20 cellular contexts compared by ENCODE assay signal in the genomic region with DNA sequence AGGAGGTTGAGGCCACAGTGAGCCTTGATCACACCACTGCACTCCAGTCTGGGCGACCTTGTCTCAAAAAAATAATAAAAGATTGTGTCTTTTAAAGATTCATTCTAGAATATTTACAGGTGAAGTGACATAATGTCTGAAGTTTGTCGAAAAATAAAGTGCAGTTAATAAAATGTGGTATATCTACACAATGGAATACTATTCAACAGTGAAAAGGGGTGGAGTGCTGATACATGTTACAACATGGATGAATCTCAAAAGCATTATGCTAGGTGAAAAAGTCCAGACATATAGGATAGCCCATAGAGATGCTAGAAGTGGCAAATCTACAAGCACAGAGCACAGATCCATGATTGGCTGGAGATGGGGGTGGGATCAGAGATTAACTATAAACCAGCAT.
"Had no signal": no experiment of that assay in that cellular context is flagged by ENCODE, and none has a peak within 500 bp of the region (broad histone marks: within the 10 kb centered on the region; RNA-seq: fewer than 3 reads in every experiment).

No MANE protein-coding gene starts in this region.

- FAIRE-seq: HepG2, RCC 7860 had no signal

- ATAC-seq: HepG2 had no signal

- DNase-seq: IMR-90, KBM-7, MV-4-11, NCI-H1048, NCI-H1105, NCI-H1417, NCI-H1436 treated with DMSO at 0.1 percent for 48 hours, NCI-H1694, NCI-H187 treated with DMSO at 0.1 percent for 48 hours, NCI-H2029 treated with DMSO at 0.1 percent for 48 hours, NCI-H2227 treated with DMSO at 0.1 percent for 48 hours, NCI-H446, NCI-H510A, NCI-H524 treated with DMSO at 0.1 percent for 48 hours, NCI-H69, NCI-H774, RPMI8226, SHP77 had no signal
